ENCODE assay signal across 10 cellular contexts in genomic region chr12:81759215-81759991, GRCh38. TPM values are rescaled to one million over a fixed set of nuclear protein-coding genes. Genes with fewer than 3 reads are reported as not detected.
DNase-seq lines count a peak whose midpoint lies in the region; ATAC-seq and TF ChIP-seq lines count a peak whose summit lies in the region.
"Had no signal": no experiment of that assay in that cellular context is flagged by ENCODE, and none has a peak within 500 bp of the region (broad histone marks: within the 10 kb centered on the region; RNA-seq: fewer than 3 reads in every experiment).

Gene PPFIA2, minus strand, starts transcription at chr12:81759350.

- no peaks in the 10 kb centered on the region for H3K9me3 Mint-ChIP-seq in activated CD4-positive, alpha-beta T cell treated with anti-CD3 and anti-CD28 coated beads, Interleukin-2, amount 10 ng/mL, durations not matched to agents 24 days and 14 days
- no peaks in the 10 kb centered on the region for H3K9me3 Mint-ChIP-seq in stimulated activated effector memory CD8-positive, alpha-beta T cell treated with anti-CD3 and anti-CD28 coated beads, Interleukin-12 subunit alpha, Interleukin-12 subunit beta, amount 100 ng/mL, for 72 hours

- peak; percentile 61 for DNase-seq in activated CD4-positive, alpha-beta T cell treated with anti-CD3 and anti-CD28 coated beads, Interleukin-2, amount 10 ng/mL, durations not matched to agents 24 days and 14 days
- DNase-seq in activated CD4-positive, alpha-beta T cell treated with anti-CD3 and anti-CD28 coated beads for 1 hour: no peak
- DNase-seq in Peyer's patch (peak in 2 of 3 donors; percentile 44 to 45), colonic mucosa (peak; percentile 18), left colon (peak; percentile 4 to 30), omental fat pad (ENCODE audit: low spot score) (no peak)
- no peak for DNase-seq in stimulated activated effector memory CD8-positive, alpha-beta T cell treated with anti-CD3 and anti-CD28 coated beads, Interleukin-12 subunit alpha, Interleukin-12 subunit beta, amount 100 ng/mL, for 72 hours (ENCODE audit: low spot score in 2 of 2)
- DNase-seq: DND-41; stimulated activated naive B cell treated with anti-CD40 and anti-IgM and Interleukin-4, amounts not matched to agents 10 μg/mL and 1 μg/mL and 100 μg/mL, for 72 hours had no signal

- peak within 1 kb of the TSS; percentile 78 for H3K4me3 Mint-ChIP-seq in activated CD4-positive, alpha-beta T cell treated with anti-CD3 and anti-CD28 coated beads, Interleukin-2, amount 10 ng/mL, durations not matched to agents 24 days and 14 days
- peak within 1 kb of the TSS; percentile 71 for H3K4me3 Mint-ChIP-seq in stimulated activated effector memory CD8-positive, alpha-beta T cell treated with anti-CD3 and anti-CD28 coated beads, Interleukin-12 subunit alpha, Interleukin-12 subunit beta, amount 100 ng/mL, for 72 hours
- H3K4me3 Mint-ChIP-seq: stimulated activated naive B cell treated with anti-CD40 and anti-IgM and Interleukin-4, amounts not matched to agents 10 μg/mL and 1 μg/mL and 100 μg/mL, for 72 hours had no signal

- no peak within 1 kb of the TSS for H3K27ac ChIP-seq in Peyer's patch
- no peak within 1 kb of the TSS for H3K27ac ChIP-seq in colonic mucosa

- H3K27me3 Mint-ChIP-seq in activated CD4-positive, alpha-beta T cell treated with anti-CD3 and anti-CD28 coated beads, Interleukin-2, amount 10 ng/mL, durations not matched to agents 24 days and 14 days: peaks cover 30% of the 10 kb centered on the region

- peak within 1 kb of the TSS in 1 of 2 donors; percentile 41 for H3K9ac ChIP-seq in colonic mucosa (ENCODE audit: low read depth in 2 of 2, low read length in 2 of 2)

- intact Hi-C loops in activated CD4-positive, alpha-beta T cell treated with anti-CD3 and anti-CD28 coated beads, Interleukin-2, amount 10 ng/mL, durations not matched to agents 24 days and 14 days (cut with micrococcal nuclease): no loop called here
- intact Hi-C loops in colonic mucosa (cut with DNase I): no loop called here
- intact Hi-C loops in left colon (cut with DNase I, micrococcal nuclease): no loop called here

- H3K36me3 ChIP-seq in Peyer's patch (no peaks in the 10 kb centered on the region), colonic mucosa (no peaks in the 10 kb centered on the region)

- H3K27ac Mint-ChIP-seq in activated CD4-positive, alpha-beta T cell treated with anti-CD3 and anti-CD28 coated beads, Interleukin-2, amount 10 ng/mL, durations not matched to agents 24 days and 14 days: no peak within 1 kb of the TSS
- H3K27ac Mint-ChIP-seq in stimulated activated effector memory CD8-positive, alpha-beta T cell treated with anti-CD3 and anti-CD28 coated beads, Interleukin-12 subunit alpha, Interleukin-12 subunit beta, amount 100 ng/mL, for 72 hours: no peak within 1 kb of the TSS
- H3K27ac Mint-ChIP-seq: stimulated activated naive B cell treated with anti-CD40 and anti-IgM and Interleukin-4, amounts not matched to agents 10 μg/mL and 1 μg/mL and 100 μg/mL, for 72 hours had no signal

- no peaks in the 10 kb centered on the region for H3K36me3 Mint-ChIP-seq in activated CD4-positive, alpha-beta T cell treated with anti-CD3 and anti-CD28 coated beads, Interleukin-2, amount 10 ng/mL, durations not matched to agents 24 days and 14 days (ENCODE audit: low read depth)
- no peaks in the 10 kb centered on the region for H3K36me3 Mint-ChIP-seq in stimulated activated effector memory CD8-positive, alpha-beta T cell treated with anti-CD3 and anti-CD28 coated beads, Interleukin-12 subunit alpha, Interleukin-12 subunit beta, amount 100 ng/mL, for 72 hours
- H3K36me3 Mint-ChIP-seq: stimulated activated naive B cell treated with anti-CD40 and anti-IgM and Interleukin-4, amounts not matched to agents 10 μg/mL and 1 μg/mL and 100 μg/mL, for 72 hours had no signal

- no peaks in the 10 kb centered on the region for H3K27me3 ChIP-seq in Peyer's patch
- H3K27me3 ChIP-seq in colonic mucosa: peaks cover 13% of the 10 kb centered on the region

- TF ChIP-seq POLR2A in Peyer's patch (IDR thresholded peaks at IDR 0.05): no peak

- H3K9me3 ChIP-seq in Peyer's patch: no peaks in the 10 kb centered on the region
- H3K9me3 ChIP-seq in colonic mucosa: no peaks in the 10 kb centered on the region

- no peak for ATAC-seq in left colon
- peak; percentile 58 for ATAC-seq in stimulated activated effector memory CD8-positive, alpha-beta T cell treated with anti-CD3 and anti-CD28 coated beads, Interleukin-12 subunit alpha, Interleukin-12 subunit beta, amount 100 ng/mL, for 72 hours
- no peak for ATAC-seq in HG03175 (IDR thresholded peaks at IDR 0.05; ENCODE audit: unreplicated experiment)
- ATAC-seq in omental fat pad (ENCODE audit: low FRiP score): no peak

- TF ChIP-seq CTCF in Peyer's patch (IDR thresholded peaks at IDR 0.05): no peak
- no peak for TF ChIP-seq CTCF in colonic mucosa (IDR thresholded peaks at IDR 0.05)
- no peak for TF ChIP-seq CTCF in omental fat pad (IDR thresholded peaks at IDR 0.05)

- H3K4me1 ChIP-seq in Peyer's patch: peaks cover 0 to 13% (median 0%) of the 10 kb centered on the region in 4 donors
- no peaks in the 10 kb centered on the region for H3K4me1 ChIP-seq in colonic mucosa

- H3K4me3 ChIP-seq in Peyer's patch (peak within 1 kb of the TSS; percentile 7 to 43 (median 23)), colonic mucosa (peak within 1 kb of the TSS; percentile 32)

- H3K4me1 Mint-ChIP-seq in activated CD4-positive, alpha-beta T cell treated with anti-CD3 and anti-CD28 coated beads, Interleukin-2, amount 10 ng/mL, durations not matched to agents 24 days and 14 days: peaks cover 12% of the 10 kb centered on the region
- peaks cover 10% of the 10 kb centered on the region for H3K4me1 Mint-ChIP-seq in stimulated activated effector memory CD8-positive, alpha-beta T cell treated with anti-CD3 and anti-CD28 coated beads, Interleukin-12 subunit alpha, Interleukin-12 subunit beta, amount 100 ng/mL, for 72 hours

RNA-seq across cellular contexts. Expression of gene PPFIA2, which starts in this region (rescaled TPM):
- total RNA-seq in activated CD4-positive, alpha-beta T cell treated with anti-CD3 and anti-CD28 coated beads, Interleukin-2, amount 10 ng/mL, durations not matched to agents 24 days and 14 days: not detected in 2 replicates
- total RNA-seq in Peyer's patch: 1 to 10 TPM in 3 of 4 donors, not detected in 1; 2.0 to 6.6 (median 3.2) TPM
- 1 to 10 TPM in 1 of 2 donors, under 1 TPM in 1; 0.49 to 2.2 TPM for total RNA-seq in colonic mucosa
- 1 to 10 TPM; 1.1 to 2.2 TPM for total RNA-seq in left colon
- 1 to 10 TPM in 2 of 4 donors, under 1 TPM in 2; 0.69 to 9.1 (median 1.2) TPM for total RNA-seq in omental fat pad

Comparison
In these comparisons a context has a peak if more than half of its experiments do, and no peak if none do; other contexts are left out.
1. Peak in DNase-seq in activated CD4-positive, alpha-beta T cell treated with anti-CD3 and anti-CD28 coated beads, Interleukin-2, amount 10 ng/mL, durations not matched to agents 24 days and 14 days; RNA of the gene not detected or under 1 TPM.
2. DNase-seq: peak in Peyer's patch (2 of 3), colonic mucosa (single experiment) and left colon (2 of 2); none in activated CD4-positive, alpha-beta T cell treated with anti-CD3 and anti-CD28 coated beads for 1 hour (single experiment), stimulated activated effector memory CD8-positive, alpha-beta T cell treated with anti-CD3 and anti-CD28 coated beads, Interleukin-12 subunit alpha, Interleukin-12 subunit beta, amount 100 ng/mL, for 72 hours (0 of 2) and omental fat pad (single experiment).